Comparison of ENCODE assay signal across 7 cellular contexts in genomic region chr20:31612271-31612640, GRCh38. TPM values are rescaled to one million over a fixed set of nuclear protein-coding genes. Genes with fewer than 3 reads are reported as not detected.
"Had no signal": no experiment of that assay in that cellular context is flagged by ENCODE, and none has a peak within 500 bp of the region (broad histone marks: within the 10 kb centered on the region; RNA-seq: fewer than 3 reads in every experiment).

No MANE protein-coding gene starts in this region.

RNA-seq across cellular contexts. Expression of gene COX4I2, which starts 25.5 kb away (rescaled TPM):
- total RNA-seq: activated CD4-positive, alpha-beta T cell treated with anti-CD3 and anti-CD28 coated beads, Interleukin-2, amount 10 ng/mL, durations not matched to agents 24 days and 14 days; activated CD8-positive, alpha-beta T cell treated with anti-CD3 and anti-CD28 coated beads, Interleukin-2, amount 10 ng/mL, durations not matched to agents 7 days and 5 days; adrenal gland; chondrocyte; dermis microvascular lymphatic vessel endothelial cell; fibroblast of villous mesenchyme; glomerular endothelial cell had no signal
